In genomic region chr7:133364959-133365680, GRCh38 we compare ENCODE assay signal across 12 cellular contexts.
DNase-seq lines count a peak whose midpoint lies in the region; TF ChIP-seq lines count a peak whose summit lies in the region.
"Had no signal": no experiment of that assay in that cellular context is flagged by ENCODE, and none has a peak within 500 bp of the region (broad histone marks: within the 10 kb centered on the region; RNA-seq: fewer than 3 reads in every experiment).

No MANE protein-coding gene starts in this region.

- H3K4me1 ChIP-seq in mesenchymal stem cell (ENCODE audit: control insufficient read depth, insufficient read depth, low read depth, low read length): no peaks in the 10 kb centered on the region
- H3K4me1 ChIP-seq in transverse colon: peaks cover 0 to 38% (median 4%) of the 10 kb centered on the region in 4 donors

- TF ChIP-seq POLR2A in transverse colon (IDR thresholded peaks at IDR 0.05): no peak

- no peak overlapping the region for H3K14ac ChIP-seq in mesenchymal stem cell (ENCODE audit: low read length in 2 of 2)

- no peak overlapping the region for H3K4me3 Mint-ChIP-seq in chondrocyte (ENCODE audit: unreplicated experiment)
- H3K4me3 Mint-ChIP-seq: CD14-positive monocyte had no signal

- H3K79me1 ChIP-seq in mesenchymal stem cell (replicated peaks; ENCODE audit: low read length, poor library complexity, severe bottlenecking): peaks cover 15% of the 10 kb centered on the region

- H3K4ac ChIP-seq in mesenchymal stem cell (ENCODE audit: low read depth in 1 of 2, low read length in 2 of 2): no peak overlapping the region

- no peak overlapping the region for H2AK5ac ChIP-seq in mesenchymal stem cell (ENCODE audit: low read length, severe bottlenecking)

- no peak overlapping the region for H4K91ac ChIP-seq in mesenchymal stem cell (ENCODE audit: low read length)

- DNase-seq in AG08395 (ENCODE audit: low spot score): peak; percentile 10
- DNase-seq in Kasumi-1 (lab: John Stamatoyannopoulos, UW): peak; percentile 35 to 44
- DNase-seq in chondrocyte (ENCODE audit: low spot score): no peak
- peak; percentile 33 for DNase-seq in mesenchymal stem cell
- no peak for DNase-seq in islet precursor cell
- no peak for DNase-seq in SW480 (ENCODE audit: low spot score)
- DNase-seq in transverse colon: no peak
- DNase-seq in LoVo (ENCODE audit: low spot score): no peak
- DNase-seq: erythroblast, NCI-H2171 had no signal

- H2BK12ac ChIP-seq in mesenchymal stem cell (ENCODE audit: low read length in 2 of 2): no peak overlapping the region

- TF ChIP-seq CTCF in chondrocyte (IDR thresholded peaks at IDR 0.05): peak; percentile 43
- TF ChIP-seq CTCF in transverse colon (IDR thresholded peaks at IDR 0.05): no peak

- no peak overlapping the region for H3K18ac ChIP-seq in mesenchymal stem cell (ENCODE audit: low read depth in 1 of 2, low read length in 2 of 2)

- 70% methylated on average over 2 of the region's 3 CpGs for WGBS in mesenchymal stem cell
- 64 to 71% methylated on average over 3 of the region's 3 CpGs for WGBS in transverse colon (ENCODE audit: low coverage in 1 of 2), 2 donors

- no peak overlapping the region for H2BK15ac ChIP-seq in mesenchymal stem cell (ENCODE audit: low read depth, poor library complexity, severe bottlenecking)

- TF ChIP-seq EP300 in transverse colon (IDR thresholded peaks at IDR 0.05; ENCODE audit: low read depth): no peak

- in situ Hi-C loops in transverse colon (cut with MboI; ENCODE audit: low pct_ligation_motif_present in 1 of 4, low pct_unique_long_range_greater_than_20kb in 1 of 4, low sequenced_read_pairs in 3 of 4): no loop called here

- peak overlapping the region; percentile 21 for H3K9ac ChIP-seq in mesenchymal stem cell (ENCODE audit: low read length)

- H3K4me3 ChIP-seq in mesenchymal stem cell (ENCODE audit: insufficient read depth in 1 of 2, low read depth in 1 of 2, low read length in 2 of 2): no peak overlapping the region
- no peak overlapping the region for H3K4me3 ChIP-seq in transverse colon
- H3K4me3 ChIP-seq: lung had no signal

- H3K27ac ChIP-seq in mesenchymal stem cell (ENCODE audit: low read length, poor library complexity, severe bottlenecking): no peak overlapping the region
- peak overlapping the region in 1 of 4 donors; percentile 6 for H3K27ac ChIP-seq in transverse colon

- peak overlapping the region; percentile 81 for H3K27ac Mint-ChIP-seq in chondrocyte (ENCODE audit: unreplicated experiment)
- H3K27ac Mint-ChIP-seq: CD14-positive monocyte had no signal

- no peak overlapping the region for H2BK120ac ChIP-seq in mesenchymal stem cell (ENCODE audit: low read depth, low read length)

- H3K36me3 ChIP-seq in mesenchymal stem cell (ENCODE audit: control insufficient read depth in 1 of 2, insufficient read depth in 2 of 2, low read depth in 1 of 2, low read length in 2 of 2) (no peaks in the 10 kb centered on the region), transverse colon (no peaks in the 10 kb centered on the region)

- H2AFZ ChIP-seq in mesenchymal stem cell (ENCODE audit: low read depth, low read length): no peak overlapping the region

- H3K9me3 ChIP-seq in mesenchymal stem cell (ENCODE audit: control insufficient read depth, low read length): no peaks in the 10 kb centered on the region
- H3K9me3 ChIP-seq in transverse colon: no peaks in the 10 kb centered on the region

- intact Hi-C loops in transverse colon (cut with DNase I; ENCODE audit: low total_unique reads): no loop called here

- H3K36me3 Mint-ChIP-seq in chondrocyte (ENCODE audit: low read depth): peaks cover 3% of the 10 kb centered on the region

- H2BK5ac ChIP-seq in mesenchymal stem cell (ENCODE audit: low read depth, low read length, poor library complexity, severe bottlenecking): no peak overlapping the region

- H3K4me2 ChIP-seq in mesenchymal stem cell (ENCODE audit: low read length, poor library complexity, severe bottlenecking): no peak overlapping the region

- H3K27me3 Mint-ChIP-seq in chondrocyte (ENCODE audit: low read depth): no peaks in the 10 kb centered on the region

- H3K4me1 Mint-ChIP-seq in chondrocyte (ENCODE audit: low read depth): peaks cover 31% of the 10 kb centered on the region

- H4K8ac ChIP-seq in mesenchymal stem cell (ENCODE audit: low read length): no peak overlapping the region

- H3K9me3 Mint-ChIP-seq in chondrocyte (ENCODE audit: low read depth): peaks cover 6% of the 10 kb centered on the region

- H3K27me3 ChIP-seq in mesenchymal stem cell (ENCODE audit: control insufficient read depth in 1 of 2, insufficient read depth in 1 of 2, low read length in 2 of 2) (no peaks in the 10 kb centered on the region), transverse colon (no peaks in the 10 kb centered on the region)

- H3K23ac ChIP-seq in mesenchymal stem cell (ENCODE audit: low read length in 2 of 2): no peak overlapping the region

Comparison
In these comparisons a context has a peak if more than half of its experiments do, and no peak if none do; other contexts are left out.
1. DNase-seq: peak in AG08395 (single experiment), Kasumi-1 (2 of 2) and mesenchymal stem cell (single experiment); none in chondrocyte (single experiment), islet precursor cell (single experiment), SW480 (single experiment), transverse colon (single experiment) and LoVo (single experiment).